In genomic region chr3:32340639-32341365, GRCh38 we compare ENCODE assay signal across 12 cellular contexts. TPM values are rescaled to one million over a fixed set of nuclear protein-coding genes. Genes with fewer than 3 reads are reported as not detected.
DNase-seq lines count a peak whose midpoint lies in the region; ATAC-seq, FAIRE-seq and TF ChIP-seq lines count a peak whose summit lies in the region.
"Had no signal": no experiment of that assay in that cellular context is flagged by ENCODE, and none has a peak within 500 bp of the region (broad histone marks: within the 10 kb centered on the region; RNA-seq: fewer than 3 reads in every experiment).

No MANE protein-coding gene starts in this region.

- no peaks in the 10 kb centered on the region for H3K9me3 ChIP-seq in GM12878 (replicated peaks; ENCODE audit: control insufficient read depth, insufficient read depth, low read length)
- H3K9me3 ChIP-seq in CD8-positive, alpha-beta memory T cell (ENCODE audit: low read length): no peaks in the 10 kb centered on the region
- H3K9me3 ChIP-seq in upper lobe of right lung: no peaks in the 10 kb centered on the region
- peaks cover 0 to 6% (median 0%) of the 10 kb centered on the region in 12 donors for H3K9me3 ChIP-seq in heart left ventricle
- no peaks in the 10 kb centered on the region for H3K9me3 ChIP-seq in gastroesophageal sphincter
- H3K9me3 ChIP-seq: esophagus squamous epithelium had no signal

- RAD21 ChIA-PET in GM12878 (lab: Charles Lee; ENCODE audit: unreplicated experiment): interaction anchor here (0.5 to 0.6 kb wide), 2 partner anchors 12 to 127 kb away, joined by 3 read pairs; no protein-coding TSS in a partner anchor

- peak in 1 of 3 experiments; percentile 6; a peak in 2 of 6 replicates for TF ChIP-seq CTCF in GM12878 (IDR thresholded peaks at IDR 0.05 in 2 of 3, conservative IDR thresholded peaks at IDR 0.05 in 1 of 3; ENCODE audit: control insufficient read depth in 2 of 3, extremely low read depth in 1 of 3, insufficient read depth in 1 of 3, low read depth in 3 of 3, low read length in 3 of 3)
- no peak for TF ChIP-seq CTCF in upper lobe of right lung (IDR thresholded peaks at IDR 0.05)
- no peak for TF ChIP-seq CTCF in heart left ventricle (IDR thresholded peaks at IDR 0.05)
- no peak for TF ChIP-seq CTCF in gastroesophageal sphincter (IDR thresholded peaks at IDR 0.05)

- intact Hi-C loops in GM12878 (cut with micrococcal nuclease; ENCODE audit: unreplicated experiment): loop anchor here (1.0 to 2.0 kb wide), 2 partner anchors 44 to 164 kb away; no protein-coding TSS in a partner anchor
- intact Hi-C loops in upper lobe of right lung (cut with DNase I): no loop called here
- intact Hi-C loops in heart left ventricle (cut with DNase I): loop anchor here (1.0 to 10.0 kb wide), 8 partner anchors 44 to 326 kb away; no protein-coding TSS in a partner anchor

- no peak overlapping the region for H3K27ac Mint-ChIP-seq in CD8-positive, alpha-beta memory T cell
- H3K27ac Mint-ChIP-seq: activated naive CD8-positive, alpha-beta T cell had no signal

- TF ChIP-seq POLR2A in GM12878 (IDR thresholded peaks at IDR 0.05; ENCODE audit: low read depth, low read length) (no peak), heart left ventricle (IDR thresholded peaks at IDR 0.05) (no peak), gastroesophageal sphincter (IDR thresholded peaks at IDR 0.05) (no peak)

- no peaks in the 10 kb centered on the region for H4K20me1 ChIP-seq in GM12878 (ENCODE audit: control insufficient read depth, insufficient read depth)

- DNase-seq in ELR (ENCODE audit: low read depth) (peak; percentile 5), NCI-H2196 treated with DMSO at 0.1 percent for 48 hours (lab: John Stamatoyannopoulos, UW; ENCODE audit: unreplicated experiment) (peak; percentile 4), GM12878 (ENCODE audit: low read depth, low spot score) (no peak), myocyte (ENCODE audit: low read depth) (peak; percentile 14), upper lobe of right lung (no peak), heart left ventricle (no peak)
- DNase-seq in CD8-positive, alpha-beta memory T cell: no peak
- DNase-seq: esophagus squamous epithelium had no signal

- H2AFZ ChIP-seq in GM12878 (ENCODE audit: control insufficient read depth, low read depth, low read length): no peak overlapping the region

- no peak overlapping the region for H3K27ac ChIP-seq in GM12878 (ENCODE audit: control insufficient read depth, insufficient read depth)
- H3K27ac ChIP-seq in CD8-positive, alpha-beta memory T cell (ENCODE audit: low read depth, low read length): no peak overlapping the region
- no peak overlapping the region for H3K27ac ChIP-seq in upper lobe of right lung
- no peak overlapping the region for H3K27ac ChIP-seq in heart left ventricle
- H3K27ac ChIP-seq in gastroesophageal sphincter: no peak overlapping the region
- H3K27ac ChIP-seq: esophagus squamous epithelium had no signal

- H3K4me3 Mint-ChIP-seq in CD8-positive, alpha-beta memory T cell: no peak overlapping the region
- H3K4me3 Mint-ChIP-seq: activated naive CD8-positive, alpha-beta T cell had no signal

- FAIRE-seq in GM12878 (lab: Jason Lieb, UNC): no peak
- FAIRE-seq: GM12891, GM19239 had no signal

- H3K4me3 ChIP-seq in GM12878: no peak overlapping the region
- H3K4me3 ChIP-seq in CD8-positive, alpha-beta memory T cell (ENCODE audit: low read length): no peak overlapping the region
- no peak overlapping the region for H3K4me3 ChIP-seq in upper lobe of right lung
- H3K4me3 ChIP-seq in heart left ventricle: no peak overlapping the region
- no peak overlapping the region for H3K4me3 ChIP-seq in gastroesophageal sphincter
- H3K4me3 ChIP-seq: esophagus squamous epithelium had no signal

- H3K4me1 Mint-ChIP-seq in CD8-positive, alpha-beta memory T cell: peaks cover 0 to 9% (median 6%) of the 10 kb centered on the region in 3 donors

- H3K4me1 ChIP-seq in GM12878 (ENCODE audit: control insufficient read depth, insufficient read depth, low read length): no peaks in the 10 kb centered on the region
- H3K4me1 ChIP-seq in CD8-positive, alpha-beta memory T cell (ENCODE audit: insufficient read depth, low read length): peaks cover 5% of the 10 kb centered on the region
- H3K4me1 ChIP-seq in upper lobe of right lung: peaks cover 4% of the 10 kb centered on the region
- H3K4me1 ChIP-seq in heart left ventricle: peaks cover 0 to 10% (median 0%) of the 10 kb centered on the region in 12 donors
- no peaks in the 10 kb centered on the region for H3K4me1 ChIP-seq in gastroesophageal sphincter
- H3K4me1 ChIP-seq: esophagus squamous epithelium had no signal

- POLR2A ChIA-PET in GM12878 (lab: Charles Lee): no interaction called here
- POLR2A ChIA-PET in CD8-positive, alpha-beta memory T cell (lab: Charles Lee): no interaction called here

- BruUV-seq in GM12878 (replicated peaks; lab: Mats Ljungman, UMichigan): no TSS peak

- peak; percentile 7; the same call in 1 of the 2 replicates for TF ChIP-seq RAD21 in GM12878 (IDR thresholded peaks at IDR 0.05; ENCODE audit: insufficient read depth, low read depth, low read length)

- H3K36me3 Mint-ChIP-seq in CD8-positive, alpha-beta memory T cell: no peaks in the 10 kb centered on the region
- H3K36me3 Mint-ChIP-seq: activated naive CD8-positive, alpha-beta T cell had no signal

- H3K36me3 ChIP-seq in GM12878 (ENCODE audit: control insufficient read depth in 2 of 2, insufficient read depth in 2 of 2, low read length in 1 of 2): no peaks in the 10 kb centered on the region
- no peaks in the 10 kb centered on the region for H3K36me3 ChIP-seq in CD8-positive, alpha-beta memory T cell (ENCODE audit: insufficient read depth, low read length)
- H3K36me3 ChIP-seq in upper lobe of right lung: no peaks in the 10 kb centered on the region
- H3K36me3 ChIP-seq in heart left ventricle: no peaks in the 10 kb centered on the region
- no peaks in the 10 kb centered on the region for H3K36me3 ChIP-seq in gastroesophageal sphincter
- H3K36me3 ChIP-seq: esophagus squamous epithelium had no signal

- CTCF ChIA-PET in GM12878 (lab: Yijun Ruan, JAX): no interaction called here
- CTCF ChIA-PET in CD8-positive, alpha-beta memory T cell (lab: Charles Lee): interaction anchor here (1.9 kb wide), 1 partner anchor 45 kb away, joined by 8 read pairs; no protein-coding TSS in a partner anchor

- H3K27me3 Mint-ChIP-seq in CD8-positive, alpha-beta memory T cell: no peaks in the 10 kb centered on the region
- H3K27me3 Mint-ChIP-seq: activated naive CD8-positive, alpha-beta T cell had no signal

- WGBS in GM12878 (ENCODE audit: insufficient coverage, insufficient replicate concordance, low lambda C conversion rate, missing lambda C conversion rate): 18% methylated on average over 7 of the region's 7 CpGs
- 87 to 88% (median 88%) methylated on average over 7 of the region's 7 CpGs for WGBS in heart left ventricle, 4 donors
- 67 to 73% methylated on average over 4 to 7 of the region's 7 CpGs for WGBS in gastroesophageal sphincter (ENCODE audit: low coverage in 1 of 2), 2 donors

- no peaks in the 10 kb centered on the region for H3K9me3 Mint-ChIP-seq in CD8-positive, alpha-beta memory T cell

- H3K27me3 ChIP-seq in GM12878 (replicated peaks in 1 of 2; ENCODE audit: control insufficient read depth in 2 of 2, insufficient read depth in 2 of 2, low read length in 1 of 2) (no peaks in the 10 kb centered on the region), upper lobe of right lung (no peaks in the 10 kb centered on the region), heart left ventricle (no peaks in the 10 kb centered on the region), gastroesophageal sphincter (no peaks in the 10 kb centered on the region)
- no peaks in the 10 kb centered on the region for H3K27me3 ChIP-seq in CD8-positive, alpha-beta memory T cell (ENCODE audit: insufficient read depth, low read length, poor library complexity, severe bottlenecking)
- H3K27me3 ChIP-seq: esophagus squamous epithelium had no signal

- TF ChIP-seq EP300 in GM12878 (IDR thresholded peaks at IDR 0.05; ENCODE audit: borderline replicate concordance in 1 of 2, control insufficient read depth in 1 of 2, low read depth in 2 of 2, low read length in 2 of 2): no peak
- no peak for TF ChIP-seq EP300 in gastroesophageal sphincter (IDR thresholded peaks at IDR 0.05)

- no peak overlapping the region for H3K9ac ChIP-seq in GM12878 (ENCODE audit: control insufficient read depth, insufficient read depth, low read length)

- no peaks in the 10 kb centered on the region for H3K79me2 ChIP-seq in GM12878 (ENCODE audit: control insufficient read depth, insufficient read depth, low read length)

- H3K4me2 ChIP-seq in GM12878 (ENCODE audit: control insufficient read depth, insufficient read depth): no peak overlapping the region

- ATAC-seq in GM12878: peak; percentile 71
- ATAC-seq in upper lobe of right lung: no peak
- no peak for ATAC-seq in heart left ventricle
- ATAC-seq in gastroesophageal sphincter: no peak

- in situ Hi-C loops in GM12878 (cut with MboI): no loop called here

- SMC1A ChIA-PET in GM12878 (lab: Charles Lee; ENCODE audit: uncharacterized antibody, unreplicated experiment): interaction anchor here (0.7 kb wide), 1 partner anchor 98 kb away, joined by 3 read pairs; no protein-coding TSS in a partner anchor

TF ChIP-seq in GM12878, 131 proteins besides CTCF, POLR2A, EP300 and RAD21 (continues in another document):
- TF ChIP-seq PML (IDR thresholded peaks at IDR 0.05; ENCODE audit: low read length): no peak

RNA-seq across cellular contexts. Expression of gene CMTM7, which starts 50.9 kb away (rescaled TPM):
- total RNA-seq in GM12878 (2013; cell fraction: nucleolus; rRNA removed): 49.6 and 52.0 TPM in 2 replicates
- total RNA-seq in GM12878 (2014; rRNA removed): 7.2 and 9.9 TPM in 2 replicates
- 8.6 and 9.7 TPM in 2 replicates for total RNA-seq in GM12878 (2014; rRNA removed; fragmentation: Illumina TruSeq; extraction: Trizol)
- total RNA-seq in GM12878 (2021): 12.5 and 13.7 TPM in 2 replicates
- polyA plus RNA-seq in GM12878 (2011; ENCODE audit: low read depth): 2.1 TPM
- polyA plus RNA-seq in GM12878 (2011; rRNA removed): 23.2 and 30.5 TPM in 2 replicates
- 39.6 and 41.5 TPM in 2 replicates for polyA plus RNA-seq in GM12878 (2011; cell fraction: cytosol; rRNA removed)
- 32.7 and 36.0 TPM in 2 replicates for polyA plus RNA-seq in GM12878 (2011; cell fraction: nucleus; rRNA removed)
- 1.5 and 2.9 TPM in 2 replicates for polyA plus RNA-seq in GM12878 (2012)
- polyA plus RNA-seq in GM12878 (2014; fragmentation: Illumina TruSeq; extraction: Trizol): 16.7 and 21.0 TPM in 2 replicates
- polyA plus RNA-seq in GM12878 (2014; fragmentation: Nextera tagmentation; extraction: Ambion mirVana): 10 to 100 TPM in 1 of 2 experiments, 1 to 10 TPM in 1; 3.7 to 12.0 TPM
- 15.4 and 15.6 TPM in 2 replicates for polyA plus RNA-seq in GM12878 (2014; rRNA removed)
- 10 to 100 TPM; 29.5 to 36.4 TPM for polyA plus RNA-seq in GM12878 (2016; fragmentation: Nextera tagmentation; extraction: Ambion mirVana)
- 11.0 and 21.9 TPM in 2 replicates for polyA minus RNA-seq in GM12878 (2011; rRNA and poly(A)+ RNA removed)
- 12.0 and 15.0 TPM in 2 replicates for polyA minus RNA-seq in GM12878 (2011; cell fraction: cytosol; rRNA and poly(A)+ RNA removed)
- polyA minus RNA-seq in GM12878 (2011; cell fraction: nucleus; rRNA and poly(A)+ RNA removed): 13.4 and 19.5 TPM in 2 replicates
- total RNA-seq in myocyte: 10.2 and 15.2 TPM in 2 replicates
- polyA plus RNA-seq in myocyte (2012): 6.1 TPM
- total RNA-seq in CD8-positive, alpha-beta memory T cell: 10 to 100 TPM; 33.5 to 39.4 TPM
- 113 TPM for polyA plus RNA-seq in CD8-positive, alpha-beta memory T cell
- total RNA-seq in upper lobe of right lung: 53.2 TPM
- total RNA-seq in heart left ventricle: 10 to 100 TPM in 1 of 9 donors, 1 to 10 TPM in 8; 2.3 to 16.8 (median 3.6) TPM
- polyA plus RNA-seq in heart left ventricle: 1 to 10 TPM; 2.7 to 3.8 TPM
- 1 to 10 TPM; 2.9 to 7.0 (median 6.5) TPM for total RNA-seq in gastroesophageal sphincter

Comparison
In these comparisons a context has a peak if more than half of its experiments do, and no peak if none do; other contexts are left out.
1. DNase-seq: peak in ELR (single experiment), NCI-H2196 treated with DMSO at 0.1 percent for 48 hours (single experiment) and myocyte (single experiment); none in GM12878 (single experiment), CD8-positive, alpha-beta memory T cell (0 of 5), upper lobe of right lung (single experiment) and heart left ventricle (0 of 5).